In genomic region chr9:131282688-131283422, GRCh38 we compare ENCODE assay signal across 8 cellular contexts. TPM values are rescaled to one million over a fixed set of nuclear protein-coding genes. Genes with fewer than 3 reads are reported as not detected.
DNase-seq lines count a peak whose midpoint lies in the region; ATAC-seq, FAIRE-seq and TF ChIP-seq lines count a peak whose summit lies in the region.

No MANE protein-coding gene starts in this region.

- no peak overlapping the region for H3K4me2 ChIP-seq in mammary epithelial cell (ENCODE audit: insufficient read depth, low read depth, low read length)
- peak overlapping the region; percentile 78 for H3K4me2 ChIP-seq in astrocyte (ENCODE audit: low read length)

- H3K36me3 Mint-ChIP-seq in astrocyte (ENCODE audit: low read depth, unreplicated experiment) (no peaks in the 10 kb centered on the region), type B pancreatic cell (no peaks in the 10 kb centered on the region)

- no TSS peak for BruUV-seq in mammary epithelial cell (replicated peaks; lab: Mats Ljungman, UMichigan)

- CTCF ChIA-PET in mammary epithelial cell (lab: Charles Lee; ENCODE audit: low non-redundant PET): no interaction called here

- H3K27me3 ChIP-seq in mammary epithelial cell (ENCODE audit: insufficient read depth, low read length) (peaks cover 3% of the 10 kb centered on the region), astrocyte (ENCODE audit: insufficient read depth, low read length) (peaks cover 26% of the 10 kb centered on the region)

- H3K36me3 ChIP-seq in mammary epithelial cell (ENCODE audit: insufficient read depth, low read length) (no peaks in the 10 kb centered on the region), astrocyte (ENCODE audit: insufficient read depth, low read length) (no peaks in the 10 kb centered on the region)

- no peaks in the 10 kb centered on the region for H3K79me2 ChIP-seq in mammary epithelial cell (ENCODE audit: insufficient read depth, low read length)
- H3K79me2 ChIP-seq in astrocyte (ENCODE audit: insufficient read depth, low read length): no peaks in the 10 kb centered on the region

- in situ Hi-C loops in T47D (cut with HindIII; ENCODE audit: low pct_unique_long_range_greater_than_20kb, low sequenced_read_pairs) (no loop called here), mammary epithelial cell (cut with MboI; ENCODE audit: low sequenced_read_pairs in 2 of 2) (no loop called here)

- H2AFZ ChIP-seq in mammary epithelial cell (ENCODE audit: low read depth, low read length) (no peak overlapping the region), astrocyte (ENCODE audit: low read depth, low read length) (no peak overlapping the region)

- WGBS in mammary epithelial cell (ENCODE audit: low coverage, missing lambda C conversion rate): 19% methylated on average over 12 of the region's 61 CpGs

- H4K20me1 ChIP-seq in mammary epithelial cell (ENCODE audit: insufficient read depth, low read length) (no peaks in the 10 kb centered on the region), astrocyte (ENCODE audit: insufficient read depth, low read length) (peaks cover 5% of the 10 kb centered on the region)

- H3K9me3 ChIP-seq in mammary epithelial cell (replicated peaks; ENCODE audit: insufficient read depth, low read length) (no peaks in the 10 kb centered on the region), astrocyte (ENCODE audit: insufficient read depth, low read depth, low read length) (no peaks in the 10 kb centered on the region)

- intact Hi-C loops in mammary epithelial cell (cut with micrococcal nuclease): no loop called here

- no peak overlapping the region for H3K27ac Mint-ChIP-seq in astrocyte (ENCODE audit: unreplicated experiment)
- no peak overlapping the region for H3K27ac Mint-ChIP-seq in type B pancreatic cell

- H3K4me3 Mint-ChIP-seq in astrocyte (ENCODE audit: unreplicated experiment): no peak overlapping the region
- H3K4me3 Mint-ChIP-seq in type B pancreatic cell: peak overlapping the region; percentile 68

- H3K4me1 ChIP-seq in mammary epithelial cell (ENCODE audit: insufficient read depth, low read length) (no peaks in the 10 kb centered on the region), astrocyte (ENCODE audit: insufficient read depth, low read length) (no peaks in the 10 kb centered on the region)

- H3K4me3 ChIP-seq in mammary epithelial cell (replicated peaks in 1 of 3; ENCODE audit: insufficient read depth in 1 of 3, low read depth in 2 of 3, low read length in 3 of 3) (no peak overlapping the region), astrocyte (ENCODE audit: insufficient read depth, low read depth, low read length) (peak overlapping the region; percentile 10)

- H3K9ac ChIP-seq in mammary epithelial cell (ENCODE audit: insufficient read depth, low read length): no peak overlapping the region
- no peak overlapping the region for H3K9ac ChIP-seq in astrocyte (ENCODE audit: low read length)

- H3K27ac ChIP-seq in mammary epithelial cell (ENCODE audit: insufficient read depth, low read depth, low read length) (no peak overlapping the region), astrocyte (ENCODE audit: low read depth, low read length) (no peak overlapping the region)

- TF ChIP-seq CTCF in mammary epithelial cell (conservative IDR thresholded peaks at IDR 0.05 in 1 of 2, IDR thresholded peaks at IDR 0.05 in 1 of 2; ENCODE audit: extremely low read depth in 1 of 2, insufficient read depth in 1 of 2, low read depth in 1 of 2, low read length in 2 of 2): no peak
- TF ChIP-seq CTCF in astrocyte (IDR thresholded peaks at IDR 0.05; ENCODE audit: insufficient read depth, low read depth, low read length): no peak
- TF ChIP-seq CTCF in type B pancreatic cell (conservative IDR thresholded peaks at IDR 0.05): no peak

- H3K4me1 Mint-ChIP-seq in astrocyte (ENCODE audit: low read depth, unreplicated experiment) (no peaks in the 10 kb centered on the region), type B pancreatic cell (ENCODE audit: unreplicated experiment) (peaks cover 7% of the 10 kb centered on the region)

- dilution Hi-C loops in mammary epithelial cell (cut with HindIII; ENCODE audit: low sequenced_read_pairs): no loop called here

- H3K27me3 Mint-ChIP-seq in astrocyte (ENCODE audit: low read depth, unreplicated experiment) (peaks cover 43% of the 10 kb centered on the region), type B pancreatic cell (peaks cover 55% of the 10 kb centered on the region)

- FAIRE-seq in astrocyte (lab: Jason Lieb, UNC): no peak

- ATAC-seq in HG03097 (IDR thresholded peaks at IDR 0.05; ENCODE audit: low FRiP score, unreplicated experiment) (no peak), GM18519 (IDR thresholded peaks at IDR 0.05; ENCODE audit: low FRiP score, unreplicated experiment) (no peak), HG03196 (IDR thresholded peaks at IDR 0.05; ENCODE audit: unreplicated experiment) (no peak)

- DNase-seq in T47D (ENCODE audit: low read depth in 1 of 2, low spot score in 1 of 2) (peak; percentile 61 to 69), mammary epithelial cell (no peak), astrocyte (ENCODE audit: low read depth) (peak; percentile 11), iris pigment epithelial cell (ENCODE audit: low read depth) (peak; percentile 38), type B pancreatic cell (ENCODE audit: extremely low spot score, unreplicated experiment) (no peak)

- H3K9me3 Mint-ChIP-seq in astrocyte (ENCODE audit: unreplicated experiment) (no peaks in the 10 kb centered on the region), type B pancreatic cell (no peaks in the 10 kb centered on the region)

RNA-seq across cellular contexts. Expression of gene FAM78A, which starts 6.5 kb away (rescaled TPM):
- total RNA-seq in mammary epithelial cell (under 1 TPM; 0.42 to 0.67 TPM), astrocyte (0.73 and 1.1 TPM in 2 replicates), type B pancreatic cell (ENCODE audit: low replicate concordance) (0.79 and 1.9 TPM in 2 replicates)
- 0.52 TPM for polyA plus RNA-seq in mammary epithelial cell
- 0.47 TPM for polyA minus RNA-seq in mammary epithelial cell

RNA-seq across cellular contexts. Expression of gene PLPP7, which starts 6.7 kb away (rescaled TPM):
- under 1 TPM in 1 of 2 donors, not detected in 1; 0.50 TPM for total RNA-seq in mammary epithelial cell
- polyA plus RNA-seq in mammary epithelial cell: not detected
- not detected for polyA minus RNA-seq in mammary epithelial cell
- 0.20 and 0.65 TPM in 2 replicates for total RNA-seq in astrocyte
- total RNA-seq in type B pancreatic cell (ENCODE audit: low replicate concordance): 0.50 and 3.1 TPM in 2 replicates

Comparison
In these comparisons a context has a peak if more than half of its experiments do, and no peak if none do; other contexts are left out.
1. DNase-seq: peak in T47D (2 of 2), astrocyte (single experiment) and iris pigment epithelial cell (single experiment); none in mammary epithelial cell (single experiment) and type B pancreatic cell (single experiment).